Comparison of ENCODE assay signal across 14 cellular contexts in genomic region chr3:196997311-196997710, GRCh38. TPM values are rescaled to one million over a fixed set of nuclear protein-coding genes. Genes with fewer than 3 reads are reported as not detected.
DNase-seq lines count a peak whose midpoint lies in the region; ATAC-seq, FAIRE-seq and TF ChIP-seq lines count a peak whose summit lies in the region.
"Had no signal": no experiment of that assay in that cellular context is flagged by ENCODE, and none has a peak within 500 bp of the region (broad histone marks: within the 10 kb centered on the region; RNA-seq: fewer than 3 reads in every experiment).

No MANE protein-coding gene starts in this region.

- H4K20me1 ChIP-seq in keratinocyte (ENCODE audit: control insufficient read depth, extremely low read depth, insufficient read depth, low read length) (no peaks in the 10 kb centered on the region), GM23248 (ENCODE audit: insufficient read depth) (no peaks in the 10 kb centered on the region)

- H3K36me3 ChIP-seq in SJCRH30, result no peaks in the 10 kb centered on the region
- no peaks in the 10 kb centered on the region for H3K36me3 ChIP-seq in keratinocyte (ENCODE audit: control insufficient read depth in 2 of 2, extremely low read depth in 1 of 2, insufficient read depth in 2 of 2, low read length in 2 of 2)
- H3K36me3 ChIP-seq in skeletal muscle tissue (ENCODE audit: control insufficient read depth in 3 of 3, insufficient read depth in 3 of 3, low read length in 3 of 3), result no peaks in the 10 kb centered on the region
- H3K36me3 ChIP-seq in GM23248 (ENCODE audit: low read depth), result no peaks in the 10 kb centered on the region

- H3K9me3 ChIP-seq in SJCRH30 (replicated peaks) (no peaks in the 10 kb centered on the region), keratinocyte (ENCODE audit: control insufficient read depth, low read depth, low read length) (no peaks in the 10 kb centered on the region), skeletal muscle tissue (ENCODE audit: control insufficient read depth in 3 of 3, low read length in 3 of 3) (no peaks in the 10 kb centered on the region), GM23248 (ENCODE audit: low read depth) (no peaks in the 10 kb centered on the region)
- H3K9me3 ChIP-seq: Caco-2 had no signal

- dilution Hi-C loops in keratinocyte (cut with MboI; ENCODE audit: extremely low pct_ligation_motif_present, low sequenced_read_pairs), result no loop called here

- no peaks in the 10 kb centered on the region for H3K9me2 ChIP-seq in GM23248 (ENCODE audit: insufficient read depth)

- H3K27ac ChIP-seq in SJCRH30 (peak overlapping the region; percentile 56), keratinocyte (ENCODE audit: control insufficient read depth, insufficient read depth, low read length) (no peak overlapping the region), skeletal muscle tissue (ENCODE audit: low read depth, low read length) (peak overlapping the region; percentile 58), GM23248 (no peak overlapping the region)

- H3K9me3 Mint-ChIP-seq in activated T-cell treated with anti-CD3 and anti-CD28 coated beads, Interleukin-2, amount 50 U/mL, for 24 hours, result no peaks in the 10 kb centered on the region
- H3K9me3 Mint-ChIP-seq in activated T-cell treated with anti-CD3 and anti-CD28 coated beads, Interleukin-2, amount 50 U/mL, for 4 hours, result no peaks in the 10 kb centered on the region

- H3K4me2 ChIP-seq in keratinocyte (ENCODE audit: control insufficient read depth, extremely low read depth, insufficient read depth, low read depth, low read length), result peak overlapping the region; percentile 61
- H3K4me2 ChIP-seq in GM23248 (ENCODE audit: unreplicated experiment), result no peak overlapping the region

- H3K4me3 ChIP-seq in SJCRH30 (no peak overlapping the region), keratinocyte (ENCODE audit: control insufficient read depth in 2 of 3, extremely low read depth in 1 of 3, insufficient read depth in 2 of 3, low read depth in 1 of 3, low read length in 3 of 3) (no peak overlapping the region), skeletal muscle tissue (ENCODE audit: low read length in 3 of 3) (no peak overlapping the region), GM23248 (no peak overlapping the region)

- H3K4me1 Mint-ChIP-seq in activated T-cell treated with anti-CD3 and anti-CD28 coated beads, Interleukin-2, amount 50 U/mL, for 24 hours (ENCODE audit: low read depth), result peaks cover 3% of the 10 kb centered on the region
- H3K4me1 Mint-ChIP-seq in activated T-cell treated with anti-CD3 and anti-CD28 coated beads, Interleukin-2, amount 50 U/mL, for 4 hours (ENCODE audit: low read depth), result peaks cover 5% of the 10 kb centered on the region

- no peaks in the 10 kb centered on the region for H3K27me3 ChIP-seq in SJCRH30
- no peaks in the 10 kb centered on the region for H3K27me3 ChIP-seq in keratinocyte (ENCODE audit: control insufficient read depth, extremely low read depth, insufficient read depth, low read length)
- no peaks in the 10 kb centered on the region for H3K27me3 ChIP-seq in skeletal muscle tissue (ENCODE audit: control insufficient read depth in 3 of 3, insufficient read depth in 3 of 3, low read length in 3 of 3)
- no peaks in the 10 kb centered on the region for H3K27me3 ChIP-seq in GM23248 (replicated peaks; ENCODE audit: insufficient read depth)

- H3K9ac ChIP-seq in keratinocyte (ENCODE audit: control insufficient read depth, extremely low read depth, insufficient read depth, low read length) (no peak overlapping the region), skeletal muscle tissue (ENCODE audit: low read depth in 1 of 3, low read length in 3 of 3) (peak overlapping the region in 1 of 3 donors; percentile 20), GM23248 (no peak overlapping the region)

- TF ChIP-seq CTCF in keratinocyte (optimal IDR thresholded peaks at IDR 0.05 in 1 of 3, IDR thresholded peaks at IDR 0.05 in 1 of 3, conservative IDR thresholded peaks at IDR 0.05 in 1 of 3; ENCODE audit: extremely low read depth in 1 of 3, insufficient read depth in 2 of 3, low read length in 3 of 3), result no peak

- no peaks in the 10 kb centered on the region for H3K36me3 Mint-ChIP-seq in activated T-cell treated with anti-CD3 and anti-CD28 coated beads, Interleukin-2, amount 50 U/mL, for 24 hours (ENCODE audit: low read depth)
- H3K36me3 Mint-ChIP-seq in activated T-cell treated with anti-CD3 and anti-CD28 coated beads, Interleukin-2, amount 50 U/mL, for 4 hours (ENCODE audit: insufficient read depth), result no peaks in the 10 kb centered on the region

- H3F3A ChIP-seq in GM23248 (ENCODE audit: insufficient read depth), result no peaks in the 10 kb centered on the region

- 88 to 91% methylated on average over 9 to 15 of the region's 15 CpGs for WGBS in GM23248 (ENCODE audit: low coverage in 1 of 2, low lambda C conversion rate in 2 of 2, missing lambda C conversion rate in 2 of 2), 2 experiments

- H3K9me1 ChIP-seq in keratinocyte (ENCODE audit: control insufficient read depth, extremely low read depth, insufficient read depth, low read length), result no peaks in the 10 kb centered on the region

- no peak for ATAC-seq in activated T-cell treated with anti-CD3 and anti-CD28 coated beads, Interleukin-2, amount 50 U/mL, for 4 hours
- no peak for ATAC-seq in HG02840 (IDR thresholded peaks at IDR 0.05; ENCODE audit: low FRiP score, unreplicated experiment)

- H3K4me3 Mint-ChIP-seq in activated T-cell treated with anti-CD3 and anti-CD28 coated beads, Interleukin-2, amount 50 U/mL, for 24 hours, result no peak overlapping the region
- no peak overlapping the region for H3K4me3 Mint-ChIP-seq in activated T-cell treated with anti-CD3 and anti-CD28 coated beads, Interleukin-2, amount 50 U/mL, for 4 hours

- no peak for FAIRE-seq in keratinocyte (lab: Jason Lieb, UNC)
- FAIRE-seq: GM18507 had no signal

- H2AFZ ChIP-seq in keratinocyte (ENCODE audit: control insufficient read depth, low read length) (peak overlapping the region; percentile 98), GM23248 (no peak overlapping the region)

- H3K79me2 ChIP-seq in keratinocyte (ENCODE audit: control insufficient read depth, insufficient read depth, low read length) (no peaks in the 10 kb centered on the region), GM23248 (ENCODE audit: insufficient read depth) (no peaks in the 10 kb centered on the region)

- H3K4me1 ChIP-seq in SJCRH30, result peaks cover 21% of the 10 kb centered on the region
- peaks cover 26% of the 10 kb centered on the region for H3K4me1 ChIP-seq in keratinocyte (ENCODE audit: control insufficient read depth, extremely low read depth, insufficient read depth, low read length)
- H3K4me1 ChIP-seq in skeletal muscle tissue (ENCODE audit: control insufficient read depth in 3 of 3, insufficient read depth in 3 of 3, low read length in 3 of 3), result peaks cover 10 to 29% (median 22%) of the 10 kb centered on the region in 3 donors
- H3K4me1 ChIP-seq in GM23248 (ENCODE audit: insufficient read depth), result no peaks in the 10 kb centered on the region

- H3K27ac Mint-ChIP-seq in activated T-cell treated with anti-CD3 and anti-CD28 coated beads, Interleukin-2, amount 50 U/mL, for 24 hours, result no peak overlapping the region

- DNase-seq in activated T-cell treated with anti-CD3 and anti-CD28 coated beads, Interleukin-2, amount 50 U/mL, for 24 hours, result peak; percentile 20
- no peak for DNase-seq in activated T-cell treated with anti-CD3 and anti-CD28 coated beads, Interleukin-2, amount 50 U/mL, for 4 hours
- DNase-seq in SJCRH30, result no peak
- DNase-seq in keratinocyte (ENCODE audit: low read depth, low spot score), result no peak
- DNase-seq in SIG-M5 treated with dmso at 0.1 percent for 504 hours (lab: John Stamatoyannopoulos, UW; ENCODE audit: unreplicated experiment), result no peak
- no peak for DNase-seq in GM23248
- DNase-seq: 8988T, C1 segment of cervical spinal cord, MV-4-11, NCI-H226 had no signal

- no peaks in the 10 kb centered on the region for H3K27me3 Mint-ChIP-seq in activated T-cell treated with anti-CD3 and anti-CD28 coated beads, Interleukin-2, amount 50 U/mL, for 24 hours
- H3K27me3 Mint-ChIP-seq in activated T-cell treated with anti-CD3 and anti-CD28 coated beads, Interleukin-2, amount 50 U/mL, for 4 hours (ENCODE audit: low read depth), result no peaks in the 10 kb centered on the region

- in situ Hi-C loops in GM23248 (cut with MboI), result loop anchor here (25.0 kb wide), 1 partner anchor 190 kb away; no protein-coding TSS in a partner anchor

RNA-seq across cellular contexts. Expression of gene PIGZ, which starts 28.7 kb away (rescaled TPM):
- total RNA-seq in activated T-cell treated with anti-CD3 and anti-CD28 coated beads, Interleukin-2, amount 50 U/mL, for 4 hours, result under 1 TPM; 0.34 to 0.82 (median 0.61) TPM
- total RNA-seq in SJCRH30 (2014; rRNA removed; shearing (Covaris generic)), result 0.05 and 0.06 TPM in 2 replicates
- polyA plus RNA-seq in keratinocyte, result 1.4 to 2.1 TPM (median 1.5 TPM) in 3 replicates
- polyA plus RNA-seq in keratinocyte (2011; ENCODE audit: low read depth), result 0.77 TPM
- polyA plus RNA-seq in keratinocyte (2011; cell fraction: cytosol; rRNA removed), result 1.3 and 1.5 TPM in 2 replicates
- 10.3 and 13.3 TPM in 2 replicates for polyA plus RNA-seq in keratinocyte (2011; cell fraction: nucleus; rRNA removed)
- 1.7 and 2.0 TPM in 2 replicates for polyA plus RNA-seq in keratinocyte (2012; ENCODE audit: low replicate concordance)
- polyA minus RNA-seq in keratinocyte, result 1.5 to 2.2 TPM (median 1.9 TPM) in 3 replicates
- polyA minus RNA-seq in keratinocyte (2011; cell fraction: cytosol; rRNA and poly(A)+ RNA removed), result 2.3 TPM
- 2.1 and 4.2 TPM in 2 replicates for polyA minus RNA-seq in keratinocyte (2011; cell fraction: nucleus; rRNA and poly(A)+ RNA removed)
- total RNA-seq in skeletal muscle tissue, result 1.0 TPM
- 3.9 and 5.7 TPM in 2 replicates for total RNA-seq in GM23248 (2014; rRNA removed; shearing (Covaris generic))
- polyA plus RNA-seq in GM23248 (2016; fragmentation: Nextera tagmentation; extraction: Ambion mirVana), result 7.6 and 9.6 TPM in 2 replicates

RNA-seq across cellular contexts. Expression of gene MELTF, which starts 32.3 kb away (rescaled TPM):
- 1 to 10 TPM in 2 of 3 donors, under 1 TPM in 1; 0.79 to 2.7 (median 1.9) TPM for total RNA-seq in activated T-cell treated with anti-CD3 and anti-CD28 coated beads, Interleukin-2, amount 50 U/mL, for 4 hours
- 4.7 and 6.0 TPM in 2 replicates for total RNA-seq in SJCRH30 (2014; rRNA removed; shearing (Covaris generic))
- polyA plus RNA-seq in keratinocyte (6.0 to 10.7 TPM (median 8.1 TPM) in 3 replicates), GM23248 (2016; fragmentation: Nextera tagmentation; extraction: Ambion mirVana) (0.94 and 1.1 TPM in 2 replicates)
- 0.71 TPM for polyA plus RNA-seq in keratinocyte (2011; ENCODE audit: low read depth)
- 3.9 and 6.4 TPM in 2 replicates for polyA plus RNA-seq in keratinocyte (2011; cell fraction: cytosol; rRNA removed)
- polyA plus RNA-seq in keratinocyte (2011; cell fraction: nucleus; rRNA removed), result 20.5 and 24.9 TPM in 2 replicates
- polyA plus RNA-seq in keratinocyte (2012; ENCODE audit: low replicate concordance), result 1.1 and 12.4 TPM in 2 replicates
- polyA minus RNA-seq in keratinocyte, result 5.4 to 15.2 TPM (median 5.5 TPM) in 3 replicates
- 14.6 TPM for polyA minus RNA-seq in keratinocyte (2011; cell fraction: cytosol; rRNA and poly(A)+ RNA removed)
- polyA minus RNA-seq in keratinocyte (2011; cell fraction: nucleus; rRNA and poly(A)+ RNA removed), result 25.5 and 33.5 TPM in 2 replicates
- 8.9 TPM for total RNA-seq in skeletal muscle tissue
- 0.86 and 0.89 TPM in 2 replicates for total RNA-seq in GM23248 (2014; rRNA removed; shearing (Covaris generic))

RNA-seq across cellular contexts. Expression of gene NCBP2, which starts 55.0 kb away (rescaled TPM):
- total RNA-seq in activated T-cell treated with anti-CD3 and anti-CD28 coated beads, Interleukin-2, amount 50 U/mL, for 4 hours, result 100 to 1,000 TPM; 132 to 138 (median 134) TPM
- total RNA-seq in SJCRH30 (2014; rRNA removed; shearing (Covaris generic)), result 102 TPM in 2 replicates
- polyA plus RNA-seq in keratinocyte (54.8 to 71.4 TPM (median 58.8 TPM) in 3 replicates), GM23248 (2016; fragmentation: Nextera tagmentation; extraction: Ambion mirVana) (107 TPM in 2 replicates)
- 117 TPM for polyA plus RNA-seq in keratinocyte (2011; ENCODE audit: low read depth)
- polyA plus RNA-seq in keratinocyte (2011; cell fraction: cytosol; rRNA removed), result 79.6 and 86.6 TPM in 2 replicates
- 53.7 and 67.3 TPM in 2 replicates for polyA plus RNA-seq in keratinocyte (2011; cell fraction: nucleus; rRNA removed)
- 55.0 and 65.5 TPM in 2 replicates for polyA plus RNA-seq in keratinocyte (2012; ENCODE audit: low replicate concordance)
- 20.1 to 50.6 TPM (median 21.3 TPM) in 3 replicates for polyA minus RNA-seq in keratinocyte
- 26.7 TPM for polyA minus RNA-seq in keratinocyte (2011; cell fraction: cytosol; rRNA and poly(A)+ RNA removed)
- polyA minus RNA-seq in keratinocyte (2011; cell fraction: nucleus; rRNA and poly(A)+ RNA removed), result 8.3 and 16.7 TPM in 2 replicates
- 30.8 TPM for total RNA-seq in skeletal muscle tissue
- 75.3 and 81.9 TPM in 2 replicates for total RNA-seq in GM23248 (2014; rRNA removed; shearing (Covaris generic))

Comparison
In these comparisons a context has a peak if more than half of its experiments do, and no peak if none do; other contexts are left out.
1. H3K27ac ChIP-seq: peak in SJCRH30 (single experiment) and skeletal muscle tissue (single experiment); none in keratinocyte (single experiment) and GM23248 (single experiment).